ENCODE assay signal across 14 cellular contexts in genomic region chr11:130773436-130773835, GRCh38.
DNase-seq lines count a peak whose midpoint lies in the region; ATAC-seq and TF ChIP-seq lines count a peak whose summit lies in the region.
"Had no signal": no experiment of that assay in that cellular context is flagged by ENCODE, and none has a peak within 500 bp of the region (broad histone marks: within the 10 kb centered on the region; RNA-seq: fewer than 3 reads in every experiment).

No MANE protein-coding gene starts in this region.

- no peaks in the 10 kb centered on the region for H3K4me1 Mint-ChIP-seq in T-helper 2 cell treated with Interferon-gamma antibody and Interleukin-4, amounts not matched to agents 5 μg/mL and 100 μg/mL, for 36 hours (ENCODE audit: low read depth)

- H3K9ac ChIP-seq in subcutaneous abdominal adipose tissue (ENCODE audit: low read length in 5 of 5): no peak overlapping the region
- H3K9ac ChIP-seq: BLaER1 had no signal

- H3K27me3 ChIP-seq in lung (ENCODE audit: control insufficient read depth, insufficient read depth) (no peaks in the 10 kb centered on the region), subcutaneous abdominal adipose tissue (ENCODE audit: control insufficient read depth in 5 of 5, insufficient read depth in 4 of 5, low read length in 5 of 5) (no peaks in the 10 kb centered on the region)
- H3K27me3 ChIP-seq: BLaER1 had no signal

- no peak overlapping the region for H3K27ac Mint-ChIP-seq in T-helper 2 cell treated with Interferon-gamma antibody and Interleukin-4, amounts not matched to agents 5 μg/mL and 100 μg/mL, for 36 hours

- DNase-seq in RWPE1 (ENCODE audit: low spot score) (no peak), choroid plexus epithelial cell (ENCODE audit: low read depth) (peak; percentile 23), lung (ENCODE audit: low spot score) (peak; percentile 25), 8988T (no peak)
- DNase-seq in T-helper 2 cell treated with Interferon-gamma antibody and Interleukin-4, amounts not matched to agents 5 μg/mL and 100 μg/mL, for 36 hours (ENCODE audit: low spot score): no peak
- DNase-seq: Kasumi-1, NCI-H187 treated with DMSO at 0.1 percent for 48 hours, NCI-H2171, NCI-H446 treated with DMSO at 0.1 percent for 48 hours, NCI-H748 treated with DMSO at 0.1 percent for 48 hours, SHP77 treated with DMSO at 0.1 percent for 48 hours had no signal

- H3K4me1 ChIP-seq in lung (ENCODE audit: control insufficient read depth in 2 of 2, insufficient read depth in 2 of 2, low read length in 2 of 2) (peaks cover 5 to 6% of the 10 kb centered on the region in 2 donors), subcutaneous abdominal adipose tissue (ENCODE audit: control insufficient read depth in 5 of 5, insufficient read depth in 5 of 5, low read length in 5 of 5) (peaks cover 2 to 46% (median 38%) of the 10 kb centered on the region in 5 donors)

- H3K36me3 Mint-ChIP-seq in T-helper 2 cell treated with Interferon-gamma antibody and Interleukin-4, amounts not matched to agents 5 μg/mL and 100 μg/mL, for 36 hours (ENCODE audit: low read depth): no peaks in the 10 kb centered on the region

- H3K9me3 ChIP-seq in lung (ENCODE audit: control insufficient read depth in 2 of 2, insufficient read depth in 1 of 2, low read length in 1 of 2) (peaks cover 0 to 4% of the 10 kb centered on the region in 2 donors), subcutaneous abdominal adipose tissue (ENCODE audit: control insufficient read depth in 5 of 5, low read length in 5 of 5) (no peaks in the 10 kb centered on the region)

- H3K27ac ChIP-seq in RWPE1: peak overlapping the region; percentile 78
- H3K27ac ChIP-seq in lung (ENCODE audit: low read depth in 1 of 2, low read length in 1 of 2): peak overlapping the region in 1 of 2 donors; percentile 20
- H3K27ac ChIP-seq in subcutaneous abdominal adipose tissue (ENCODE audit: low read depth, low read length): peak overlapping the region; percentile 15
- H3K27ac ChIP-seq: BLaER1 had no signal

- CTCF ChIA-PET in RWPE1 (lab: Yijun Ruan, JAX): interaction anchor here (0.7 kb wide), 1 partner anchor 96 kb away, joined by 4 read pairs; no protein-coding TSS in a partner anchor

- 77 to 84% methylated on average over 2 of the region's 2 CpGs for WGBS in lung, 2 donors

- H3K27me3 Mint-ChIP-seq in T-helper 2 cell treated with Interferon-gamma antibody and Interleukin-4, amounts not matched to agents 5 μg/mL and 100 μg/mL, for 36 hours (ENCODE audit: low read depth): no peaks in the 10 kb centered on the region

- no peaks in the 10 kb centered on the region for H3K9me3 Mint-ChIP-seq in T-helper 2 cell treated with Interferon-gamma antibody and Interleukin-4, amounts not matched to agents 5 μg/mL and 100 μg/mL, for 36 hours

- POLR2A ChIA-PET in RWPE1 (lab: Yijun Ruan, JAX; ENCODE audit: low non-redundant PET): interaction anchor here (0.5 kb wide), 1 partner anchor 601 kb away, joined by 5 read pairs; no protein-coding TSS in a partner anchor

- TF ChIP-seq CTCF in RWPE1 (conservative IDR thresholded peaks at IDR 0.05; ENCODE audit: low read depth) (no peak), choroid plexus epithelial cell (conservative IDR thresholded peaks at IDR 0.05; ENCODE audit: low read depth, low read length) (no peak), lung (IDR thresholded peaks at IDR 0.05; ENCODE audit: control extremely low read depth, extremely low read depth) (no peak)

- H3K36me3 ChIP-seq in lung (ENCODE audit: control insufficient read depth in 2 of 2, insufficient read depth in 2 of 2, low read length in 2 of 2) (no peaks in the 10 kb centered on the region), subcutaneous abdominal adipose tissue (ENCODE audit: control insufficient read depth in 5 of 5, insufficient read depth in 5 of 5, low read length in 5 of 5) (no peaks in the 10 kb centered on the region)
- H3K36me3 ChIP-seq: BLaER1 had no signal

- no peak overlapping the region for H3K4me3 ChIP-seq in choroid plexus epithelial cell (ENCODE audit: low read depth, low read length)
- no peak overlapping the region for H3K4me3 ChIP-seq in lung
- no peak overlapping the region for H3K4me3 ChIP-seq in subcutaneous abdominal adipose tissue (ENCODE audit: low read depth in 1 of 5, low read length in 5 of 5)
- H3K4me3 ChIP-seq: BLaER1 had no signal

- no peak overlapping the region for H3K4me3 Mint-ChIP-seq in T-helper 2 cell treated with Interferon-gamma antibody and Interleukin-4, amounts not matched to agents 5 μg/mL and 100 μg/mL, for 36 hours

- ATAC-seq in lung (ENCODE audit: insufficient read depth, low FRiP score) (no peak), GM21737 (IDR thresholded peaks at IDR 0.05; ENCODE audit: unreplicated experiment) (no peak)

Comparison
In these comparisons a context has a peak if more than half of its experiments do, and no peak if none do; other contexts are left out.
1. DNase-seq: peak in choroid plexus epithelial cell (single experiment) and lung (single experiment); none in RWPE1 (single experiment), 8988T (single experiment) and T-helper 2 cell treated with Interferon-gamma antibody and Interleukin-4, amounts not matched to agents 5 μg/mL and 100 μg/mL, for 36 hours (single experiment).